ENCODE assay signal across 8 cellular contexts in genomic region chr5:87268970-87269377, GRCh38. TPM values are rescaled to one million over a fixed set of nuclear protein-coding genes. Genes with fewer than 3 reads are reported as not detected.
DNase-seq lines count a peak whose midpoint lies in the region; ATAC-seq and TF ChIP-seq lines count a peak whose summit lies in the region.

No MANE protein-coding gene starts in this region.

- H3K4me3 ChIP-seq in BJ (ENCODE audit: low read depth, low read length), result peak overlapping the region; percentile 93
- peak overlapping the region; percentile 90 for H3K4me3 ChIP-seq in Loucy (ENCODE audit: low read length, poor library complexity, severe bottlenecking)
- H3K4me3 ChIP-seq in duodenal mucosa (ENCODE audit: low read depth in 1 of 2, low read length in 2 of 2), result peak overlapping the region; percentile 80 to 91

- peaks cover 23 to 30% of the 10 kb centered on the region in 2 donors for H3K4me1 Mint-ChIP-seq in natural killer cell

- intact Hi-C loops in natural killer cell (cut with micrococcal nuclease), result loop anchor here (2.0 to 5.0 kb wide), 3 partner anchors 123 to 194 kb away; no protein-coding TSS in a partner anchor

- no peak for DNase-seq in BJ (ENCODE audit: low read depth)
- no peak for DNase-seq in natural killer cell
- DNase-seq in C1 segment of cervical spinal cord (lab: John Stamatoyannopoulos, UW), result no peak
- DNase-seq in NOMO-1 treated with dmso at 0.1 percent for 144 hours (lab: John Stamatoyannopoulos, UW; ENCODE audit: unreplicated experiment), result no peak

- no peaks in the 10 kb centered on the region for H3K9me3 ChIP-seq in Loucy (ENCODE audit: insufficient read depth, low read depth, low read length)
- no peaks in the 10 kb centered on the region for H3K9me3 ChIP-seq in duodenal mucosa (ENCODE audit: control insufficient read depth in 1 of 2, low read length in 2 of 2)

- no peaks in the 10 kb centered on the region for H3K36me3 Mint-ChIP-seq in natural killer cell

- TF ChIP-seq CTCF in BJ (IDR thresholded peaks at IDR 0.05; ENCODE audit: insufficient read depth, low read depth, low read length) (no peak), Loucy (conservative IDR thresholded peaks at IDR 0.05; ENCODE audit: low read length) (no peak), natural killer cell (IDR thresholded peaks at IDR 0.05) (no peak)

- peaks cover 41% of the 10 kb centered on the region for H4K20me1 ChIP-seq in Loucy (ENCODE audit: insufficient read depth, low read length, poor library complexity, severe bottlenecking)

- ATAC-seq in natural killer cell (no peak), GM19395 (IDR thresholded peaks at IDR 0.05; ENCODE audit: unreplicated experiment) (no peak), GM18517 (IDR thresholded peaks at IDR 0.05; ENCODE audit: unreplicated experiment) (no peak)

- H3K9ac ChIP-seq in Loucy (ENCODE audit: low read depth, low read length, poor library complexity, severe bottlenecking) (peak overlapping the region; percentile 87), duodenal mucosa (ENCODE audit: low read depth in 1 of 2, low read length in 2 of 2) (peak overlapping the region; percentile 65 to 86)

- H3K4me2 ChIP-seq in Loucy (ENCODE audit: low read depth, low read length, poor library complexity, severe bottlenecking), result peak overlapping the region; percentile 90

- no peaks in the 10 kb centered on the region for H3K9me3 Mint-ChIP-seq in natural killer cell

- H3K4me1 ChIP-seq in Loucy (ENCODE audit: insufficient read depth, low read length, poor library complexity, severe bottlenecking) (peaks cover 36% of the 10 kb centered on the region), duodenal mucosa (ENCODE audit: control insufficient read depth in 1 of 2, insufficient read depth in 2 of 2, low read length in 2 of 2) (peaks cover 7 to 19% of the 10 kb centered on the region in 2 donors)

- H3K9me2 ChIP-seq in Loucy (replicated peaks; ENCODE audit: low read depth, low read length), result no peaks in the 10 kb centered on the region

- peak overlapping the region; percentile 99 for H3K4me3 Mint-ChIP-seq in natural killer cell

- H3K79me2 ChIP-seq in Loucy (ENCODE audit: insufficient read depth, low read length), result peaks cover 61% of the 10 kb centered on the region

- H3K27me3 ChIP-seq in BJ (ENCODE audit: control insufficient read depth, insufficient read depth, low read length), result no peaks in the 10 kb centered on the region
- no peaks in the 10 kb centered on the region for H3K27me3 ChIP-seq in Loucy (ENCODE audit: insufficient read depth, low read length, poor library complexity, severe bottlenecking)
- no peaks in the 10 kb centered on the region for H3K27me3 ChIP-seq in duodenal mucosa (ENCODE audit: control insufficient read depth in 1 of 2, insufficient read depth in 2 of 2, low read length in 2 of 2)

- no peak overlapping the region for H2AFZ ChIP-seq in Loucy (ENCODE audit: low read length)

- H3K27ac ChIP-seq in duodenal mucosa (ENCODE audit: low read depth, low read length), result peak overlapping the region; percentile 88

- H3F3A ChIP-seq in Loucy (ENCODE audit: low read depth), result peaks cover 4% of the 10 kb centered on the region; the same call in 1 of the 2 replicates

- POLR2A ChIA-PET in BJ (lab: Charles Lee), result no interaction called here

- H3K36me3 ChIP-seq in BJ (ENCODE audit: control insufficient read depth, insufficient read depth, low read length) (no peaks in the 10 kb centered on the region), Loucy (ENCODE audit: insufficient read depth, low read length) (no peaks in the 10 kb centered on the region), duodenal mucosa (ENCODE audit: control insufficient read depth in 1 of 2, insufficient read depth in 2 of 2, low read length in 2 of 2) (no peaks in the 10 kb centered on the region)

- CTCF ChIA-PET in BJ (lab: Yijun Ruan, JAX), result interaction anchor here (1.1 to 1.6 kb wide), 3 partner anchors 13 to 201 kb away, joined by 3 to 7 read pairs (median 4); no protein-coding TSS in a partner anchor

- no peaks in the 10 kb centered on the region for H3K27me3 Mint-ChIP-seq in natural killer cell (ENCODE audit: low read depth in 2 of 2)

- peak overlapping the region; percentile 93 to 98 for H3K27ac Mint-ChIP-seq in natural killer cell

RNA-seq across cellular contexts. Expression of gene RASA1, which starts 1.3 kb away (rescaled TPM):
- 19.8 and 36.8 TPM in 2 replicates for polyA plus RNA-seq in BJ (2011; rRNA removed)
- 16.1 and 18.0 TPM in 2 replicates for polyA minus RNA-seq in BJ (2011; rRNA and poly(A)+ RNA removed)
- 10 to 100 TPM; 20.3 to 26.5 (median 21.2) TPM for total RNA-seq in natural killer cell
